Comparison of ENCODE assay signal across 19 cellular contexts in genomic region chr2:58137856-58138255, GRCh38.
DNase-seq lines count a peak whose midpoint lies in the region; ATAC-seq and TF ChIP-seq lines count a peak whose summit lies in the region.
"Had no signal": no experiment of that assay in that cellular context is flagged by ENCODE, and none has a peak within 500 bp of the region (broad histone marks: within the 10 kb centered on the region; RNA-seq: fewer than 3 reads in every experiment).

No MANE protein-coding gene starts in this region.

- TF ChIP-seq POLR2A in adrenal gland (IDR thresholded peaks at IDR 0.05), result no peak

- no peak overlapping the region for H3K4me2 ChIP-seq in SK-N-SH
- H3K4me2 ChIP-seq: BLaER1 treated with 17β-estradiol and CSF1 and Interleukin-3, amounts not matched to agents 10 nM and 100 nM had no signal

- no peak for TF ChIP-seq EP300 in SK-N-SH (IDR thresholded peaks at IDR 0.05; ENCODE audit: borderline replicate concordance in 1 of 2, low read depth in 1 of 2, low read length in 1 of 2)

- 90% methylated on average over 1 of the region's 1 CpG for WGBS in SK-N-SH (ENCODE audit: low lambda C conversion rate)
- 86 to 97% (median 94%) methylated on average over 1 of the region's 1 CpG for WGBS in adrenal gland, 4 donors

- ATAC-seq in SK-N-SH treated with all-trans-retinoic acid at 6 μM for 48 hours (no peak), GM21717 (IDR thresholded peaks at IDR 0.05; ENCODE audit: unreplicated experiment) (no peak)
- ATAC-seq in activated CD4-positive, alpha-beta T cell treated with anti-CD3 and anti-CD28 coated beads for 36 hours, result no peak
- no peak for ATAC-seq in naive thymus-derived CD8-positive, alpha-beta T cell
- ATAC-seq: psoas muscle, WTC11 had no signal

- H3K27me3 ChIP-seq in SK-N-SH (ENCODE audit: insufficient read depth), result no peaks in the 10 kb centered on the region
- H3K27me3 ChIP-seq in adrenal gland, result no peaks in the 10 kb centered on the region
- H3K27me3 ChIP-seq: BLaER1 treated with 17β-estradiol and CSF1 and Interleukin-3, amounts not matched to agents 10 nM and 100 nM; spleen; vagina had no signal

- H2AFZ ChIP-seq in SK-N-SH (ENCODE audit: low read depth), result no peak overlapping the region

- no peak for TF ChIP-seq CTCF in SK-N-SH (IDR thresholded peaks at IDR 0.05)
- TF ChIP-seq CTCF in adrenal gland (IDR thresholded peaks at IDR 0.05), result no peak

- H3K27ac Mint-ChIP-seq in activated CD4-positive, alpha-beta T cell treated with anti-CD3 and anti-CD28 coated beads for 36 hours, result no peak overlapping the region
- H3K27ac Mint-ChIP-seq in naive thymus-derived CD8-positive, alpha-beta T cell, result no peak overlapping the region

- no peak for TF ChIP-seq RAD21 in SK-N-SH (IDR thresholded peaks at IDR 0.05; ENCODE audit: low read length)

- no peak overlapping the region for H3K4me3 Mint-ChIP-seq in activated CD4-positive, alpha-beta T cell treated with anti-CD3 and anti-CD28 coated beads for 36 hours
- no peak overlapping the region for H3K4me3 Mint-ChIP-seq in naive thymus-derived CD8-positive, alpha-beta T cell
- H3K4me3 Mint-ChIP-seq: WTC11 had no signal

- H3K4me3 ChIP-seq in SK-N-SH (ENCODE audit: low read depth in 2 of 2, low read length in 1 of 2), result no peak overlapping the region
- no peak overlapping the region for H3K4me3 ChIP-seq in adrenal gland
- H3K4me3 ChIP-seq: BLaER1 treated with 17β-estradiol and CSF1 and Interleukin-3, amounts not matched to agents 10 nM and 100 nM; psoas muscle; spleen; vagina had no signal

- CTCF ChIA-PET in SK-N-SH (lab: Yijun Ruan, JAX), result no interaction called here
- CTCF ChIA-PET in activated CD4-positive, alpha-beta T cell treated with anti-CD3 and anti-CD28 coated beads for 36 hours (lab: Charles Lee), result no interaction called here

- H3K9me2 ChIP-seq in SK-N-SH, result 0 out of 2 replicates have a peak, but pooled peaks cover 5% of the 10 kb centered on the region

- no peaks in the 10 kb centered on the region for H3K79me2 ChIP-seq in SK-N-SH (ENCODE audit: insufficient read depth)

- intact Hi-C loops in adrenal gland (cut with DNase I), result no loop called here
- intact Hi-C loops in activated CD4-positive, alpha-beta T cell treated with anti-CD3 and anti-CD28 coated beads for 36 hours (cut with DNase I, micrococcal nuclease), result no loop called here

- no peak overlapping the region for H3K9ac ChIP-seq in SK-N-SH
- H3K9ac ChIP-seq: BLaER1 treated with 17β-estradiol and CSF1 and Interleukin-3, amounts not matched to agents 10 nM and 100 nM had no signal

- H3K27ac ChIP-seq in SK-N-SH (ENCODE audit: low read depth in 2 of 2, low read length in 1 of 2), result peak overlapping the region in 1 of 2 experiments; percentile 68; a peak in 1 of 4 replicates
- H3K27ac ChIP-seq in adrenal gland, result no peak overlapping the region
- peak overlapping the region; percentile 50 for H3K27ac ChIP-seq in substantia nigra (ENCODE audit: low read depth, low read length, poor library complexity, severe bottlenecking)
- H3K27ac ChIP-seq: BLaER1 treated with 17β-estradiol and CSF1 and Interleukin-3, amounts not matched to agents 10 nM and 100 nM; psoas muscle; spleen; vagina had no signal

- peaks cover 15% of the 10 kb centered on the region for H3K36me3 Mint-ChIP-seq in activated CD4-positive, alpha-beta T cell treated with anti-CD3 and anti-CD28 coated beads for 36 hours (ENCODE audit: low read depth)
- peaks cover 6 to 39% (median 36%) of the 10 kb centered on the region in 3 donors for H3K36me3 Mint-ChIP-seq in naive thymus-derived CD8-positive, alpha-beta T cell

- H3K4me1 ChIP-seq in SK-N-SH (ENCODE audit: control insufficient read depth in 1 of 2, insufficient read depth in 2 of 2, low read depth in 1 of 2, low read length in 1 of 2) (peaks cover 9 to 13% of the 10 kb centered on the region in 2 experiments; a peak in 2 of 4 replicates), adrenal gland (replicated peaks in 1 of 2) (peaks cover 0 to 5% of the 10 kb centered on the region in 2 donors)
- H3K4me1 ChIP-seq: BLaER1 treated with 17β-estradiol and CSF1 and Interleukin-3, amounts not matched to agents 10 nM and 100 nM; psoas muscle; spleen had no signal

- no peaks in the 10 kb centered on the region for H3K9me3 Mint-ChIP-seq in activated CD4-positive, alpha-beta T cell treated with anti-CD3 and anti-CD28 coated beads for 36 hours (ENCODE audit: low read depth)
- no peaks in the 10 kb centered on the region for H3K9me3 Mint-ChIP-seq in naive thymus-derived CD8-positive, alpha-beta T cell

- H3K4me1 Mint-ChIP-seq in activated CD4-positive, alpha-beta T cell treated with anti-CD3 and anti-CD28 coated beads for 36 hours, result no peaks in the 10 kb centered on the region
- H3K4me1 Mint-ChIP-seq in naive thymus-derived CD8-positive, alpha-beta T cell, result no peaks in the 10 kb centered on the region

- no peaks in the 10 kb centered on the region for H3K27me3 Mint-ChIP-seq in activated CD4-positive, alpha-beta T cell treated with anti-CD3 and anti-CD28 coated beads for 36 hours
- H3K27me3 Mint-ChIP-seq in naive thymus-derived CD8-positive, alpha-beta T cell, result no peaks in the 10 kb centered on the region

- peak; percentile 21 for DNase-seq in SK-N-SH
- peak in 5 of 7 donors; percentile 18 to 61 (median 35) for DNase-seq in adrenal gland
- DNase-seq in inferior parietal cortex (ENCODE audit: extremely low spot score), result peak; percentile 53
- peak in 14 of 49 donors; percentile 0 to 42 (median 8) for DNase-seq in substantia nigra (lab: John Stamatoyannopoulos, UW)
- no peak for DNase-seq in activated CD4-positive, alpha-beta T cell treated with anti-CD3 and anti-CD28 coated beads for 36 hours
- DNase-seq in naive thymus-derived CD8-positive, alpha-beta T cell, result no peak
- DNase-seq: activated CD4-positive, alpha-beta T cell treated with anti-CD3 and anti-CD28 coated beads, Interleukin-2, amount 50 U/mL, for 48 hours; activated effector memory CD4-positive, alpha-beta T cell treated with Interleukin-2 at 50 U/mL for 16 hours; central memory CD4-positive, alpha-beta T cell; NCI-H1417 treated with DMSO at 0.1 percent for 48 hours; NCI-H82; psoas muscle; spleen; T-helper 2 cell had no signal

- H4K20me1 ChIP-seq in SK-N-SH (ENCODE audit: insufficient read depth), result no peaks in the 10 kb centered on the region
- H4K20me1 ChIP-seq: BLaER1 treated with 17β-estradiol and CSF1 and Interleukin-3, amounts not matched to agents 10 nM and 100 nM had no signal

- H3F3A ChIP-seq in SK-N-SH (replicated peaks; ENCODE audit: insufficient read depth), result peaks cover 31% of the 10 kb centered on the region

- H3K36me3 ChIP-seq in SK-N-SH (replicated peaks in 1 of 2; ENCODE audit: control insufficient read depth in 1 of 2, insufficient read depth in 2 of 2, low read length in 1 of 2) (no peaks in the 10 kb centered on the region), adrenal gland (replicated peaks in 1 of 2) (no peaks in the 10 kb centered on the region)
- H3K36me3 ChIP-seq: vagina had no signal

- POLR2A ChIA-PET in SK-N-SH (lab: Yijun Ruan, JAX), result no interaction called here
- POLR2A ChIA-PET in activated CD4-positive, alpha-beta T cell treated with anti-CD3 and anti-CD28 coated beads for 36 hours (lab: Charles Lee), result no interaction called here
- POLR2A ChIA-PET in naive thymus-derived CD8-positive, alpha-beta T cell (lab: Charles Lee), result no interaction called here

- H3K9me3 ChIP-seq in SK-N-SH (no peaks in the 10 kb centered on the region), adrenal gland (replicated peaks in 1 of 3) (no peaks in the 10 kb centered on the region)
- H3K9me3 ChIP-seq: psoas muscle, spleen, vagina had no signal

TF ChIP-seq in SK-N-SH, 30 proteins besides CTCF, POLR2A, EP300 and RAD21 (continues in another document):
- TF ChIP-seq USF2 (IDR thresholded peaks at IDR 0.05; ENCODE audit: borderline replicate concordance, low read depth, low read length) (no peak), JUND (IDR thresholded peaks at IDR 0.05) (no peak), IRF3 (IDR thresholded peaks at IDR 0.05; ENCODE audit: low read depth, low read length) (no peak)

TF ChIP-seq in SK-N-SH treated with all-trans-retinoic acid at 6 μM for 48 hours, 23 proteins besides CTCF, POLR2A, EP300 and RAD21:
- TF ChIP-seq ZNF8 (CRISPR knock-in tag; IDR thresholded peaks at IDR 0.05) (no peak), TSHZ2 (CRISPR knock-in tag; IDR thresholded peaks at IDR 0.05) (no peak), TOX (CRISPR knock-in tag; IDR thresholded peaks at IDR 0.05; ENCODE audit: borderline replicate concordance) (no peak)

Comparison
In these comparisons a context has a peak if more than half of its experiments do, and no peak if none do; other contexts are left out.
1. DNase-seq: peak in SK-N-SH (single experiment), adrenal gland (5 of 7) and inferior parietal cortex (single experiment); none in activated CD4-positive, alpha-beta T cell treated with anti-CD3 and anti-CD28 coated beads for 36 hours (single experiment) and naive thymus-derived CD8-positive, alpha-beta T cell (0 of 10).